In genomic region chr18:24992491-24992890, GRCh38 we compare ENCODE assay signal across 21 cellular contexts.
A peak's percentile ranks its signal among the peaks of the same experiment; 100 is the strongest.
DNase-seq lines count a peak whose midpoint lies in the region; ATAC-seq, FAIRE-seq and TF ChIP-seq lines count a peak whose summit lies in the region.
"Had no signal": no experiment of that assay in that cellular context is flagged by ENCODE, and none has a peak within 500 bp of the region (broad histone marks: within the 10 kb centered on the region; RNA-seq: fewer than 3 reads in every experiment).

No MANE protein-coding gene starts in this region.

- no peaks in the 10 kb centered on the region; the same call in 1 of the 2 replicates for H3K36me3 Mint-ChIP-seq in HFFc6 (ENCODE audit: low read depth)

- no peak overlapping the region for H3K27ac ChIP-seq in GM23248
- no peak overlapping the region for H3K27ac ChIP-seq in brain microvascular endothelial cell
- H3K27ac ChIP-seq in aorta (ENCODE audit: low read depth in 1 of 2, low read length in 2 of 2), result no peak overlapping the region
- H3K27ac ChIP-seq: C4-2B, HL-60, Peyer's patch had no signal

- H3K36me3 ChIP-seq in GM23248 (ENCODE audit: low read depth), result no peaks in the 10 kb centered on the region
- H3K36me3 ChIP-seq in brain microvascular endothelial cell (replicated peaks), result no peaks in the 10 kb centered on the region
- H3K36me3 ChIP-seq in aorta (ENCODE audit: control insufficient read depth in 1 of 2, insufficient read depth in 2 of 2, low read length in 1 of 2), result no peaks in the 10 kb centered on the region
- H3K36me3 ChIP-seq: Peyer's patch had no signal

- H3K4me3 Mint-ChIP-seq in HFFc6, result no peak overlapping the region

- H2AFZ ChIP-seq in GM23248, result no peak overlapping the region

- no peak overlapping the region for H3K27ac Mint-ChIP-seq in HFFc6

- FAIRE-seq in frontal cortex (lab: Jason Lieb, UNC), result no peak
- FAIRE-seq: G401.6, K562 had no signal

- ATAC-seq in aorta (ENCODE audit: low FRiP score), result no peak
- ATAC-seq: K562, SK-N-SH treated with all-trans-retinoic acid at 6 μM for 48 hours had no signal

- H3K27me3 Mint-ChIP-seq in HFFc6 (ENCODE audit: insufficient read depth), result no peaks in the 10 kb centered on the region

- peak; percentile 41 for DNase-seq in GM23248
- peak; percentile 41 for DNase-seq in NCI-H345 treated with DMSO at 0.1 percent for 48 hours (lab: John Stamatoyannopoulos, UW; ENCODE audit: unreplicated experiment)
- DNase-seq in brain microvascular endothelial cell, result peak; percentile 19
- peak; percentile 1 for DNase-seq in kidney tubule cell (ENCODE audit: low spot score)
- no peak for DNase-seq in HFFc6
- no peak for DNase-seq in activated T-cell treated with anti-CD3 and anti-CD28 coated beads, Interleukin-2, amount 50 U/mL, for 1 hour
- DNase-seq in aorta, result no peak
- no peak for DNase-seq in frontal cortex (ENCODE audit: low spot score in 2 of 2)
- DNase-seq: DMS153, HCEC 1CT, NCI-H1048, NCI-H1436 treated with DMSO at 0.1 percent for 48 hours, NCI-H2029 treated with DMSO at 0.1 percent for 48 hours, NCI-H524 treated with DMSO at 0.1 percent for 48 hours, Peyer's patch, SHP77 treated with DMSO at 0.1 percent for 48 hours had no signal

- H3K4me1 ChIP-seq in GM23248 (ENCODE audit: insufficient read depth) (peaks cover 24% of the 10 kb centered on the region), aorta (ENCODE audit: control insufficient read depth in 1 of 2, insufficient read depth in 2 of 2, low read length in 2 of 2) (no peaks in the 10 kb centered on the region)
- H3K4me1 ChIP-seq: Peyer's patch had no signal

- no peaks in the 10 kb centered on the region for H3K9me2 ChIP-seq in GM23248 (ENCODE audit: insufficient read depth)

- peaks cover 21% of the 10 kb centered on the region; the same call in 1 of the 2 replicates for H3K4me1 Mint-ChIP-seq in HFFc6 (ENCODE audit: low read depth)

- no peaks in the 10 kb centered on the region for H3K79me2 ChIP-seq in GM23248 (ENCODE audit: insufficient read depth)

- TF ChIP-seq CTCF in brain microvascular endothelial cell (IDR thresholded peaks at IDR 0.05; ENCODE audit: low read depth, low read length, missing control alignments), result no peak
- TF ChIP-seq CTCF in HFFc6 (IDR thresholded peaks at IDR 0.05), result no peak

- peaks cover 29% of the 10 kb centered on the region for H3K9me3 Mint-ChIP-seq in HFFc6

- peaks cover 33% of the 10 kb centered on the region for H3F3A ChIP-seq in GM23248 (ENCODE audit: insufficient read depth)

- intact Hi-C loops in aorta (cut with DNase I), result no loop called here

- H3K4me2 ChIP-seq in GM23248 (ENCODE audit: unreplicated experiment), result no peak overlapping the region

- no peak overlapping the region for H3K9ac ChIP-seq in GM23248

- in situ Hi-C loops in GM23248 (cut with MboI) (no loop called here), brain microvascular endothelial cell (cut with HindIII; ENCODE audit: low pct_ligation_motif_present, low sequenced_read_pairs) (no loop called here)

- 54 to 72% methylated on average over 2 of the region's 2 CpGs for WGBS in GM23248 (ENCODE audit: low coverage in 1 of 2, low lambda C conversion rate in 2 of 2, missing lambda C conversion rate in 2 of 2), 2 experiments
- 92 to 97% methylated on average over 2 of the region's 2 CpGs for WGBS in aorta, 2 donors

- no peak overlapping the region for H3K4me3 ChIP-seq in GM23248
- H3K4me3 ChIP-seq in brain microvascular endothelial cell (ENCODE audit: low read depth, low read length), result no peak overlapping the region
- no peak overlapping the region for H3K4me3 ChIP-seq in aorta (ENCODE audit: low read length in 2 of 2)
- H3K4me3 ChIP-seq: K562, Peyer's patch had no signal

- no peaks in the 10 kb centered on the region for H4K20me1 ChIP-seq in GM23248 (ENCODE audit: insufficient read depth)

- H3K9me3 ChIP-seq in GM23248 (ENCODE audit: low read depth) (no peaks in the 10 kb centered on the region), aorta (ENCODE audit: control insufficient read depth, low read length) (no peaks in the 10 kb centered on the region)
- H3K9me3 ChIP-seq: Peyer's patch had no signal

- H3K27me3 ChIP-seq in GM23248 (replicated peaks; ENCODE audit: insufficient read depth) (no peaks in the 10 kb centered on the region), brain microvascular endothelial cell (replicated peaks) (no peaks in the 10 kb centered on the region), aorta (ENCODE audit: control insufficient read depth in 1 of 2, insufficient read depth in 2 of 2, low read length in 1 of 2) (no peaks in the 10 kb centered on the region)
- H3K27me3 ChIP-seq: Peyer's patch had no signal

Comparison
In these comparisons a context has a peak if more than half of its experiments do, and no peak if none do; other contexts are left out.
1. DNase-seq: peak in GM23248 (single experiment), NCI-H345 treated with DMSO at 0.1 percent for 48 hours (single experiment), brain microvascular endothelial cell (single experiment) and kidney tubule cell (single experiment); none in HFFc6 (single experiment), activated T-cell treated with anti-CD3 and anti-CD28 coated beads, Interleukin-2, amount 50 U/mL, for 1 hour (single experiment), aorta (0 of 2) and frontal cortex (0 of 2).